ENCODE assay signal across 1 cellular context in the genomic region with DNA sequence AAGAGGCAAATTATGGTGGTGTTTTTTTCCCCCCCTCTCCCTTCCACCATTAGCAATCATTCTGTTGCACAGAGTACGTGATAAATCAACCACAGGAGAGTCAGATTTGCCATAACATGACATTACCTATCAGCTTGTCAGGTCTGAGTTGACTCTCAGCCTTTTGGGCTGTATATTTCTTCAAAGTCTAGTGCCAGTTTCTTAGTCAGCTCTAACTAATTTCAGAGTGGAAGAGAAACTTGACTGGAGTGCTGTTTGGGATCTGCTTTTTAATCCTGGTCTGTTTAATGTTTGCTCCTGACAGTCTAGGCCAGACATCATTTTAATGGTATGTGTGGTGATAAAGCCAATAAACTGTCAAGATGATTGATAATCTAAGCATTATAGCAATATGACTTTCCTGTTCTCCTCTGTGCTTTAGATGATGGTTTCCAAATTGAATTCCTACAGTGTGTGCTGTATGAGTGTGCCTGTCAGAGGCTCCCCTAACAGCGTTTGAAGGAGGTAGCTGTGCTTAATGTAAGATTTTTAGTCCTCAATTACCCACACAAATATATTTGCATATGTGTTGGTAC.
TF ChIP-seq lines count a peak whose summit lies in the region.

No MANE protein-coding gene starts in this region.

TF ChIP-seq in SK-N-SH, 30 proteins besides CTCF, POLR2A, EP300 and RAD21 (continued from another document):
- no peak for TF ChIP-seq RFX5 (IDR thresholded peaks at IDR 0.05; ENCODE audit: low read length)
- peak; percentile 1; the same call in 1 of the 2 replicates for TF ChIP-seq TAF1 (IDR thresholded peaks at IDR 0.05; ENCODE audit: borderline replicate concordance, low read depth, low read length)
- TF ChIP-seq YY1 (IDR thresholded peaks at IDR 0.05; ENCODE audit: low read depth) = peak; percentile 54; the same call in 1 of the 2 replicates
- TF ChIP-seq RXRA (IDR thresholded peaks at IDR 0.05; ENCODE audit: borderline replicate concordance, low read depth) = peak; percentile 84
- TF ChIP-seq EZH2phosphoT487 (IDR thresholded peaks at IDR 0.05; ENCODE audit: borderline replicate concordance, low read depth) = no peak
- peak; percentile 84 for TF ChIP-seq FOSL2 (IDR thresholded peaks at IDR 0.05; ENCODE audit: borderline replicate concordance, low read depth)
- TF ChIP-seq ELF1 (IDR thresholded peaks at IDR 0.05) = peak; percentile 47; the same call in 1 of the 2 replicates
- TF ChIP-seq SIN3A (IDR thresholded peaks at IDR 0.05; ENCODE audit: borderline replicate concordance, low read depth, low read length) = peak; percentile 98
- TF ChIP-seq, protein P1, sequence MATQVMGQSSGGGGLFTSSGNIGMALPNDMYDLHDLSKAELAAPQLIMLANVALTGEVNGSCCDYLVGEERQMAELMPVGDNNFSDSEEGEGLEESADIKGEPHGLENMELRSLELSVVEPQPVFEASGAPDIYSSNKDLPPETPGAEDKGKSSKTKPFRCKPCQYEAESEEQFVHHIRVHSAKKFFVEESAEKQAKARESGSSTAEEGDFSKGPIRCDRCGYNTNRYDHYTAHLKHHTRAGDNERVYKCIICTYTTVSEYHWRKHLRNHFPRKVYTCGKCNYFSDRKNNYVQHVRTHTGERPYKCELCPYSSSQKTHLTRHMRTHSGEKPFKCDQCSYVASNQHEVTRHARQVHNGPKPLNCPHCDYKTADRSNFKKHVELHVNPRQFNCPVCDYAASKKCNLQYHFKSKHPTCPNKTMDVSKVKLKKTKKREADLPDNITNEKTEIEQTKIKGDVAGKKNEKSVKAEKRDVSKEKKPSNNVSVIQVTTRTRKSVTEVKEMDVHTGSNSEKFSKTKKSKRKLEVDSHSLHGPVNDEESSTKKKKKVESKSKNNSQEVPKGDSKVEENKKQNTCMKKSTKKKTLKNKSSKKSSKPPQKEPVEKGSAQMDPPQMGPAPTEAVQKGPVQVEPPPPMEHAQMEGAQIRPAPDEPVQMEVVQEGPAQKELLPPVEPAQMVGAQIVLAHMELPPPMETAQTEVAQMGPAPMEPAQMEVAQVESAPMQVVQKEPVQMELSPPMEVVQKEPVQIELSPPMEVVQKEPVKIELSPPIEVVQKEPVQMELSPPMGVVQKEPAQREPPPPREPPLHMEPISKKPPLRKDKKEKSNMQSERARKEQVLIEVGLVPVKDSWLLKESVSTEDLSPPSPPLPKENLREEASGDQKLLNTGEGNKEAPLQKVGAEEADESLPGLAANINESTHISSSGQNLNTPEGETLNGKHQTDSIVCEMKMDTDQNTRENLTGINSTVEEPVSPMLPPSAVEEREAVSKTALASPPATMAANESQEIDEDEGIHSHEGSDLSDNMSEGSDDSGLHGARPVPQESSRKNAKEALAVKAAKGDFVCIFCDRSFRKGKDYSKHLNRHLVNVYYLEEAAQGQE (IDR thresholded peaks at IDR 0.05; ENCODE audit: low read depth, low read length) = no peak; the same call in 1 of the 2 replicates
- TF ChIP-seq, protein P2, sequence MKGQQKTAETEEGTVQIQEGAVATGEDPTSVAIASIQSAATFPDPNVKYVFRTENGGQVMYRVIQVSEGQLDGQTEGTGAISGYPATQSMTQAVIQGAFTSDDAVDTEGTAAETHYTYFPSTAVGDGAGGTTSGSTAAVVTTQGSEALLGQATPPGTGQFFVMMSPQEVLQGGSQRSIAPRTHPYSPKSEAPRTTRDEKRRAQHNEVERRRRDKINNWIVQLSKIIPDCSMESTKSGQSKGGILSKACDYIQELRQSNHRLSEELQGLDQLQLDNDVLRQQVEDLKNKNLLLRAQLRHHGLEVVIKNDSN (IDR thresholded peaks at IDR 0.05; ENCODE audit: borderline replicate concordance, low read depth) = peak; percentile 38; the same call in 1 of the 2 replicates
- TF ChIP-seq MEF2A (IDR thresholded peaks at IDR 0.05; ENCODE audit: borderline replicate concordance, low read depth) = peak; percentile 73; the same call in 1 of the 2 replicates
- TF ChIP-seq FOXJ3 (CRISPR knock-in tag; IDR thresholded peaks at IDR 0.05) = peak; percentile 58
- peak; percentile 92 for TF ChIP-seq GATA2 (CRISPR knock-in tag; IDR thresholded peaks at IDR 0.05)
- TF ChIP-seq NRF1 (IDR thresholded peaks at IDR 0.05; ENCODE audit: low read depth, low read length) = no peak
- TF ChIP-seq SMC3 (IDR thresholded peaks at IDR 0.05; ENCODE audit: low read depth, low read length) = no peak
- peak; percentile 100 for TF ChIP-seq TCF12 (IDR thresholded peaks at IDR 0.05)
